ENCODE assay signal across 8 cellular contexts in the genomic region with DNA sequence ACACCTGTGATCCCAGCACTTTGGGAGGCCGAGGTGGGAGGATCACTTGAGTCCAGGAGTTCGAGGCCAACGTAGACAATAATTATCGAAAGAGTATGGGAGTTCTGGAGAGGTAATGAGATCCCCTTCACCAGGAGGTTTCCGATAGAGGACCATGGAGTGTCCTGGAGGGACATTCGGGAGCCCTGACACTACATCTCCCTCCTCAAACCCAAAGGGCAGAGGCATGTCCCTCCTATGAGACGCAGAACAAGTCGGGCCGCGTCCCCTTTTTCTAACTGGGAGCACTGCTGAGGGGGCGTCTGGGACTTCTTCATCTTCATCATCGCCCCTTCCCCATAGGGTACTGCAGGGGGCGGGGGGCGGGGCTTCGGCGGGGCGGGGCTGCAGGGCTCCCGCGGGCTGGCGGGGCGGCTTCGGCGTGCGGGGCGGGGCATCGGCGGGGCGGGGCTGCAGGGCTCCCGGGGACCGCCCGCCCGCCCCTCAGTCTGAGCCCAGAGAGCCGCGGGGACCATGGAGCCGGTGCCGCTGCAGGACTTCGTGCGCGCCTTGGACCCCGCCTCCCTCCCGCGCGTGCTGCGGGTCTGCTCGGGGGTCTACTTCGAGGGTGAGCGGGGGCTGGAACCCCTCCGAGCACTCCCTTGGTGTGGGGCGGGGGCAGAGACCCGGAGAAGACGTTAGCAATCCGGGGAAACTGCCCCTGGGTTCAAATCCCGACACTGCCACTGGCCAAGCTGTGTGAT.
DNase-seq lines count a peak whose midpoint lies in the region.

A gene (plus strand): TSS at position 486 of the 743 bp plus-strand sequence. CDS start 28 bp downstream, at position 514.

- no peak within 1 kb of the TSS for H3K4me3 ChIP-seq in endocrine pancreas (ENCODE audit: control insufficient read depth, insufficient read depth, low read length)

- no peaks in the 10 kb centered on the region for H3K36me3 ChIP-seq in endocrine pancreas (ENCODE audit: control insufficient read depth, insufficient read depth, low read length)

- DNase-seq in NCI-H2029 (lab: John Stamatoyannopoulos, UW): peak; percentile 5
- no peak for DNase-seq in NCI-H2029 treated with DMSO at 0.1 percent for 48 hours (lab: John Stamatoyannopoulos, UW)
- peak; percentile 37 for DNase-seq in NCI-H526 treated with DMSO at 0.1 percent for 48 hours (lab: John Stamatoyannopoulos, UW)
- peak; percentile 55 to 63 for DNase-seq in activated CD8-positive, alpha-beta memory T cell treated with anti-CD3 and anti-CD28 coated beads for 4 hours (ENCODE audit: low read depth in 2 of 2)
- DNase-seq in midbrain (lab: John Stamatoyannopoulos, UW): peak; percentile 45
- peak; percentile 67 to 71 for DNase-seq in stimulated activated CD8-positive, alpha-beta memory T cell treated with anti-CD3 and anti-CD28 coated beads, Interleukin-15, amount 100 ng/mL, for 48 hours (ENCODE audit: low read depth in 2 of 2)
- no peak for DNase-seq in NCI-H446 treated with DMSO at 0.1 percent for 48 hours (lab: John Stamatoyannopoulos, UW)

- H3K27me3 ChIP-seq in endocrine pancreas (ENCODE audit: control insufficient read depth, insufficient read depth, low read length): no peaks in the 10 kb centered on the region

- no peaks in the 10 kb centered on the region for H3K4me1 ChIP-seq in endocrine pancreas (ENCODE audit: control insufficient read depth, insufficient read depth, low read length)

- H3K9ac ChIP-seq in endocrine pancreas (ENCODE audit: control insufficient read depth, insufficient read depth, low read length): peak within 1 kb of the TSS; percentile 45

- no peaks in the 10 kb centered on the region for H3K9me3 ChIP-seq in endocrine pancreas (ENCODE audit: control insufficient read depth, low read length)

Comparison
In these comparisons a context has a peak if more than half of its experiments do, and no peak if none do; other contexts are left out.
1. DNase-seq: peak in NCI-H2029 (single experiment), NCI-H526 treated with DMSO at 0.1 percent for 48 hours (single experiment), activated CD8-positive, alpha-beta memory T cell treated with anti-CD3 and anti-CD28 coated beads for 4 hours (2 of 2), midbrain (single experiment) and stimulated activated CD8-positive, alpha-beta memory T cell treated with anti-CD3 and anti-CD28 coated beads, Interleukin-15, amount 100 ng/mL, for 48 hours (2 of 2); none in NCI-H2029 treated with DMSO at 0.1 percent for 48 hours (single experiment) and NCI-H446 treated with DMSO at 0.1 percent for 48 hours (single experiment).